ENCODE assay signal across 8 cellular contexts in the genomic region with DNA sequence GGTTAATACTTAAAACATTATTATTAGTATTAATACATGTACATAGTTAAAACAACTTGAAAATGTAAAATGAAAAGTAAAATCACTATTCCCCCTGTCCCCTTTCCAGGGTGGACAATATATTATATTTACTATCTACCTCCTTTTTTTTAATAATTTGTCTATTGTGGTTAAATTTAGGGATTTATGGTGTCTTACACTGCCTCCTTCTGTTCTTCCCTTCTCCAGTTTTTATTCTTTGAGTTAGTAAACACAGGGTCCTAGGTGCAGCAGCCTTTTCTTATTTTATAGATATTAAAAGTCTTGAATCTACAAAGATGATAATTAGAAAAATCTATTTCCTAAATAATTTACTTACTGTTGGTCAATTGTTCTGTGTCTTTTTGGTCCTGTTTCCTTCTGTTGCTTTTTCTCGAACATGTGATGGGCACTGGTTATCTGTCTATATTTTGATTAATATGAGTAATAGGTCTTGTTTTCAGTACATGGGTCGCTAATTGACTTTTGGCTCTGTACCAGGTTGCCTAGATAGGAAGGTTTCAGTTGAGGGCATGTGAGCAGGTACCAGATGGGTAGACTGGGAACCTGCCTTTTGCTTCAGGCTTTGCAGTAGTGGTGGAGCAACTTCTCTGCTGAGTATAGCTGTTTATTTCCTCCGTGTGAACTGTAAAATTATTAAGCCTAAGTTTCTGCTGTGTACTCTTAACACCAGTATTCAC. TPM values are rescaled to one million over a fixed set of nuclear protein-coding genes. Genes with fewer than 3 reads are reported as not detected.
DNase-seq lines count a peak whose midpoint lies in the region; ATAC-seq and TF ChIP-seq lines count a peak whose summit lies in the region.

No MANE protein-coding gene starts in this region.

- no peaks in the 10 kb centered on the region for H3K27me3 ChIP-seq in OCI-LY3 (ENCODE audit: low read depth, low read length)
- H3K27me3 ChIP-seq in endocrine pancreas (ENCODE audit: control insufficient read depth, insufficient read depth, low read length), result no peaks in the 10 kb centered on the region
- H3K27me3 ChIP-seq in neuron (ENCODE audit: insufficient read depth, low read length), result no peaks in the 10 kb centered on the region

- H3K4me3 ChIP-seq in OCI-LY3 (ENCODE audit: low read length) (peak overlapping the region; percentile 86), endocrine pancreas (ENCODE audit: control insufficient read depth, insufficient read depth, low read length) (peak overlapping the region; percentile 93), neuron (ENCODE audit: low read length) (peak overlapping the region; percentile 96)

- peaks cover 4% of the 10 kb centered on the region for H3K36me3 Mint-ChIP-seq in stimulated activated naive CD8-positive, alpha-beta T cell treated with anti-CD3 and anti-CD28 coated beads, Interleukin-15, Interleukin-2, amounts not matched to agents 100 ng/mL and 50 ng/mL, for 24 hours (ENCODE audit: low read depth)

- H3K4me3 Mint-ChIP-seq in stimulated activated naive CD8-positive, alpha-beta T cell treated with anti-CD3 and anti-CD28 coated beads, Interleukin-15, Interleukin-2, amounts not matched to agents 100 ng/mL and 50 ng/mL, for 24 hours, result peak overlapping the region; percentile 98

- ATAC-seq in stimulated activated naive CD8-positive, alpha-beta T cell treated with anti-CD3 and anti-CD28 coated beads, Interleukin-15, Interleukin-2, amounts not matched to agents 100 U/mL and 50 U/mL, for 24 hours, result no peak
- ATAC-seq in HG03354 (IDR thresholded peaks at IDR 0.05; ENCODE audit: poor library complexity, severe bottlenecking, unreplicated experiment), result no peak

- H4K20me1 ChIP-seq in OCI-LY3 (ENCODE audit: insufficient read depth, low read length), result no peaks in the 10 kb centered on the region

- H3K4me1 Mint-ChIP-seq in stimulated activated naive CD8-positive, alpha-beta T cell treated with anti-CD3 and anti-CD28 coated beads, Interleukin-15, Interleukin-2, amounts not matched to agents 100 ng/mL and 50 ng/mL, for 24 hours (ENCODE audit: low read depth), result peaks cover 52% of the 10 kb centered on the region

- H3K27me3 Mint-ChIP-seq in stimulated activated naive CD8-positive, alpha-beta T cell treated with anti-CD3 and anti-CD28 coated beads, Interleukin-15, Interleukin-2, amounts not matched to agents 100 ng/mL and 50 ng/mL, for 24 hours, result no peaks in the 10 kb centered on the region

- TF ChIP-seq CTCF in OCI-LY3 (IDR thresholded peaks at IDR 0.05; ENCODE audit: low read depth, low read length), result no peak; the same call in 1 of the 2 replicates

- H3K79me2 ChIP-seq in OCI-LY3 (ENCODE audit: low read length), result peaks cover 37% of the 10 kb centered on the region

- no peak for DNase-seq in stimulated activated naive CD8-positive, alpha-beta T cell treated with anti-CD3 and anti-CD28 coated beads, Interleukin-15, Interleukin-2, amounts not matched to agents 100 U/mL and 50 U/mL, for 24 hours
- DNase-seq in foreskin melanocyte (no peak), mesenteric fat pad (ENCODE audit: low spot score) (no peak)

- H3K9ac ChIP-seq in OCI-LY3 (ENCODE audit: low read length) (peak overlapping the region; percentile 78), endocrine pancreas (ENCODE audit: control insufficient read depth, insufficient read depth, low read length) (no peak overlapping the region)

- H3K27ac ChIP-seq in OCI-LY3 (ENCODE audit: low read length), result no peak overlapping the region

- H3K27ac Mint-ChIP-seq in stimulated activated naive CD8-positive, alpha-beta T cell treated with anti-CD3 and anti-CD28 coated beads, Interleukin-15, Interleukin-2, amounts not matched to agents 100 ng/mL and 50 ng/mL, for 24 hours, result peak overlapping the region; percentile 5

- H3K36me3 ChIP-seq in OCI-LY3 (replicated peaks; ENCODE audit: low read depth, low read length) (no peaks in the 10 kb centered on the region), endocrine pancreas (ENCODE audit: control insufficient read depth, insufficient read depth, low read length) (no peaks in the 10 kb centered on the region), neuron (ENCODE audit: insufficient read depth, low read length) (no peaks in the 10 kb centered on the region)

- H3K9me3 ChIP-seq in OCI-LY3 (ENCODE audit: insufficient read depth, low read length), result no peaks in the 10 kb centered on the region
- no peaks in the 10 kb centered on the region for H3K9me3 ChIP-seq in endocrine pancreas (ENCODE audit: control insufficient read depth, low read length)
- no peaks in the 10 kb centered on the region for H3K9me3 ChIP-seq in neuron (ENCODE audit: low read length)

- H3K4me1 ChIP-seq in OCI-LY3 (ENCODE audit: low read length) (peaks cover 9% of the 10 kb centered on the region), endocrine pancreas (ENCODE audit: control insufficient read depth, insufficient read depth, low read length) (peaks cover 14% of the 10 kb centered on the region), neuron (ENCODE audit: insufficient read depth, low read length) (peaks cover 13% of the 10 kb centered on the region)

- H2AFZ ChIP-seq in OCI-LY3 (ENCODE audit: low read depth, low read length) (no peak overlapping the region), neuron (ENCODE audit: low read depth, low read length) (peak overlapping the region; percentile 95)

- no peaks in the 10 kb centered on the region for H3K9me3 Mint-ChIP-seq in stimulated activated naive CD8-positive, alpha-beta T cell treated with anti-CD3 and anti-CD28 coated beads, Interleukin-15, Interleukin-2, amounts not matched to agents 100 ng/mL and 50 ng/mL, for 24 hours

- H3K4me2 ChIP-seq in OCI-LY3 (ENCODE audit: low read length), result peak overlapping the region; percentile 77

RNA-seq across cellular contexts. Expression of a gene that starts 1.1 kb away (rescaled TPM):
- 26.6 TPM for total RNA-seq in mesenteric fat pad

RNA-seq across cellular contexts. Expression of a gene that starts 32.5 kb away (rescaled TPM):
- total RNA-seq in mesenteric fat pad, result 52.7 TPM
